In the genomic region with DNA sequence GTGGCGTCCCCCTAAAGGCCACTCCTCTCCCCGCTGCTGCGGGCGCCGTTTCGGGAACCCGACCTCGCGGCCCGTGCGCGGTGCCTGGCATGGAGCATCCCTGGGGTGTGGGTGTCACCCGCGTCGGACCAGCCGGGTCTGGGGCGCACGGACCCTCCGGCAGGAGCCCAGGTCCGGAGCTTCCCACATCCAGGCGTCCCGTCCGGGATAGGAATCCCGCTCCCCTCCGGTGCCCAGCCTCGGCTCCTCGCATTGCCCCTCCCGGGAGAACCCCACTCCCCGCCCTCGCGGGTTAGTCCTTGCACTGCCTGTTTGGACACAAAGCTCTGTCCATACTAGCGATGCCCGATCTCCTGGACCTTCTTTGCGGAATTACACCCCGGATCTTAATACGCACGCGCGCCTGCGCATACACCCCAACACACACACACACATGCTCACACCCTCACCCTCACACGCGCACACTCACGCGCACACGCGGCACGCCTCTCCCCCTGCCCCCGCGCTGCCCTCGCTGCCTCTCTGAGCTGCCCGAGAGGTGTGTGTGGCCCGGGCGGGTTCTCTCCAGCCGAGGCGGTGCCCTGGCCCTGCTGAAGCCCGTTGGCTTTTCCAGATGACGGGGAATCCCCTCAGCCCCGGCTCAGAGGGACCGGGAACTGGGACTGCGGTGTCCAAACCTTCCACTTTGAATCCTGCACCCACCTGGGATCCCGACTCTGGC, we compare ENCODE assay signal across 1 cellular context.
TF ChIP-seq lines count a peak whose summit lies in the region.

No MANE protein-coding gene starts in this region.

TF ChIP-seq in HepG2, 621 proteins besides CTCF, POLR2A, EP300 and RAD21 (continued from another document and continues in another):
- TF ChIP-seq, protein P1, sequence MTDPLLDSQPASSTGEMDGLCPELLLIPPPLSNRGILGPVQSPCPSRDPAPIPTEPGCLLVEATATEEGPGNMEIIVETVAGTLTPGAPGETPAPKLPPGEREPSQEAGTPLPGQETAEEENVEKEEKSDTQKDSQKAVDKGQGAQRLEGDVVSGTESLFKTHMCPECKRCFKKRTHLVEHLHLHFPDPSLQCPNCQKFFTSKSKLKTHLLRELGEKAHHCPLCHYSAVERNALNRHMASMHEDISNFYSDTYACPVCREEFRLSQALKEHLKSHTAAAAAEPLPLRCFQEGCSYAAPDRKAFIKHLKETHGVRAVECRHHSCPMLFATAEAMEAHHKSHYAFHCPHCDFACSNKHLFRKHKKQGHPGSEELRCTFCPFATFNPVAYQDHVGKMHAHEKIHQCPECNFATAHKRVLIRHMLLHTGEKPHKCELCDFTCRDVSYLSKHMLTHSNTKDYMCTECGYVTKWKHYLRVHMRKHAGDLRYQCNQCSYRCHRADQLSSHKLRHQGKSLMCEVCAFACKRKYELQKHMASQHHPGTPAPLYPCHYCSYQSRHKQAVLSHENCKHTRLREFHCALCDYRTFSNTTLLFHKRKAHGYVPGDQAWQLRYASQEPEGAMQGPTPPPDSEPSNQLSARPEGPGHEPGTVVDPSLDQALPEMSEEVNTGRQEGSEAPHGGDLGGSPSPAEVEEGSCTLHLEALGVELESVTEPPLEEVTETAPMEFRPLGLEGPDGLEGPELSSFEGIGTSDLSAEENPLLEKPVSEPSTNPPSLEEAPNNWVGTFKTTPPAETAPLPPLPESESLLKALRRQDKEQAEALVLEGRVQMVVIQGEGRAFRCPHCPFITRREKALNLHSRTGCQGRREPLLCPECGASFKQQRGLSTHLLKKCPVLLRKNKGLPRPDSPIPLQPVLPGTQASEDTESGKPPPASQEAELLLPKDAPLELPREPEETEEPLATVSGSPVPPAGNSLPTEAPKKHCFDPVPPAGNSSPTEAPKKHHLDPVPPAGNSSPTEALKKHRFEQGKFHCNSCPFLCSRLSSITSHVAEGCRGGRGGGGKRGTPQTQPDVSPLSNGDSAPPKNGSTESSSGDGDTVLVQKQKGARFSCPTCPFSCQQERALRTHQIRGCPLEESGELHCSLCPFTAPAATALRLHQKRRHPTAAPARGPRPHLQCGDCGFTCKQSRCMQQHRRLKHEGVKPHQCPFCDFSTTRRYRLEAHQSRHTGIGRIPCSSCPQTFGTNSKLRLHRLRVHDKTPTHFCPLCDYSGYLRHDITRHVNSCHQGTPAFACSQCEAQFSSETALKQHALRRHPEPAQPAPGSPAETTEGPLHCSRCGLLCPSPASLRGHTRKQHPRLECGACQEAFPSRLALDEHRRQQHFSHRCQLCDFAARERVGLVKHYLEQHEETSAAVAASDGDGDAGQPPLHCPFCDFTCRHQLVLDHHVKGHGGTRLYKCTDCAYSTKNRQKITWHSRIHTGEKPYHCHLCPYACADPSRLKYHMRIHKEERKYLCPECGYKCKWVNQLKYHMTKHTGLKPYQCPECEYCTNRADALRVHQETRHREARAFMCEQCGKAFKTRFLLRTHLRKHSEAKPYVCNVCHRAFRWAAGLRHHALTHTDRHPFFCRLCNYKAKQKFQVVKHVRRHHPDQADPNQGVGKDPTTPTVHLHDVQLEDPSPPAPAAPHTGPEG (CRISPR knock-in tag; IDR thresholded peaks at IDR 0.05): no peak
- TF ChIP-seq ZSCAN9 (CRISPR knock-in tag; IDR thresholded peaks at IDR 0.05; ENCODE audit: borderline replicate concordance) (no peak), NONO (IDR thresholded peaks at IDR 0.05) (no peak), NONO (CRISPR knock-in tag; conservative IDR thresholded peaks at IDR 0.05) (0 out of 2 replicates have a peak, but pooled peaks have one; percentile 53), GABPA (IDR thresholded peaks at IDR 0.05; ENCODE audit: low read depth, low read length) (no peak), GABPA (CRISPR knock-in tag; IDR thresholded peaks at IDR 0.05; ENCODE audit: low read depth) (no peak), ZNF17 (CRISPR knock-in tag; IDR thresholded peaks at IDR 0.05) (no peak), ZNF766 (CRISPR knock-in tag; IDR thresholded peaks at IDR 0.05; ENCODE audit: borderline replicate concordance) (no peak), SRSF1 (optimal IDR thresholded peaks at IDR 0.05; ENCODE audit: low read depth, low read length) (no peak), PCBP1 (IDR thresholded peaks at IDR 0.05; ENCODE audit: borderline replicate concordance, low read depth, low read length) (no peak), ZNF235 (CRISPR knock-in tag; IDR thresholded peaks at IDR 0.05; ENCODE audit: borderline replicate concordance) (no peak), ZNF644 (CRISPR knock-in tag; IDR thresholded peaks at IDR 0.05; ENCODE audit: low read depth) (no peak), ZFX (CRISPR knock-in tag; IDR thresholded peaks at IDR 0.05; ENCODE audit: low read depth) (peak; percentile 59), CBX2 (IDR thresholded peaks at IDR 0.05; ENCODE audit: low read depth, low read length) (no peak), CBX2 (CRISPR knock-in tag; IDR thresholded peaks at IDR 0.05; ENCODE audit: low read depth) (no peak), SMAD3 (CRISPR knock-in tag; IDR thresholded peaks at IDR 0.05) (no peak), ZNF343 (CRISPR knock-in tag; IDR thresholded peaks at IDR 0.05) (no peak), DNMT1 (CRISPR knock-in tag; IDR thresholded peaks at IDR 0.05) (no peak), ZNF761 (CRISPR knock-in tag; conservative IDR thresholded peaks at IDR 0.05) (no peak), ZNF256 (CRISPR knock-in tag; conservative IDR thresholded peaks at IDR 0.05) (no peak), ZNF383 (CRISPR knock-in tag; IDR thresholded peaks at IDR 0.05; ENCODE audit: borderline replicate concordance) (no peak), TOE1 (CRISPR knock-in tag; IDR thresholded peaks at IDR 0.05) (no peak), ZNF790 (CRISPR knock-in tag; IDR thresholded peaks at IDR 0.05; ENCODE audit: borderline replicate concordance) (no peak), HOXA3 (CRISPR knock-in tag; IDR thresholded peaks at IDR 0.05) (no peak), MIER3 (CRISPR knock-in tag; IDR thresholded peaks at IDR 0.05; ENCODE audit: borderline replicate concordance) (no peak), ARID2 (CRISPR knock-in tag; IDR thresholded peaks at IDR 0.05; ENCODE audit: borderline replicate concordance) (0 out of 2 replicates have a peak, but pooled peaks have one; percentile 23), ZSCAN20 (CRISPR knock-in tag; IDR thresholded peaks at IDR 0.05; ENCODE audit: borderline replicate concordance) (no peak), RORA (CRISPR knock-in tag; IDR thresholded peaks at IDR 0.05) (no peak), TMF1 (CRISPR knock-in tag; IDR thresholded peaks at IDR 0.05; ENCODE audit: low read depth) (no peak), HDAC6 (IDR thresholded peaks at IDR 0.05; ENCODE audit: low read depth, low read length) (no peak), TBX3 (IDR thresholded peaks at IDR 0.05; ENCODE audit: borderline replicate concordance) (no peak), HOXA9 (CRISPR knock-in tag; IDR thresholded peaks at IDR 0.05; ENCODE audit: borderline replicate concordance) (0 out of 2 replicates have a peak, but pooled peaks have one; percentile 45), KAT2B (IDR thresholded peaks at IDR 0.05; ENCODE audit: borderline replicate concordance, low read depth, low read length) (no peak)
- TF ChIP-seq, protein P2, sequence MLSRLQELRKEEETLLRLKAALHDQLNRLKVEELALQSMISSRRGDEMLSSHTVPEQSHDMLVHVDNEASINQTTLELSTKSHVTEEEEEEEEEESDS (CRISPR knock-in tag; IDR thresholded peaks at IDR 0.05; ENCODE audit: borderline replicate concordance): 0 out of 2 replicates have a peak, but pooled peaks have one; percentile 42
- TF ChIP-seq, protein P3, sequence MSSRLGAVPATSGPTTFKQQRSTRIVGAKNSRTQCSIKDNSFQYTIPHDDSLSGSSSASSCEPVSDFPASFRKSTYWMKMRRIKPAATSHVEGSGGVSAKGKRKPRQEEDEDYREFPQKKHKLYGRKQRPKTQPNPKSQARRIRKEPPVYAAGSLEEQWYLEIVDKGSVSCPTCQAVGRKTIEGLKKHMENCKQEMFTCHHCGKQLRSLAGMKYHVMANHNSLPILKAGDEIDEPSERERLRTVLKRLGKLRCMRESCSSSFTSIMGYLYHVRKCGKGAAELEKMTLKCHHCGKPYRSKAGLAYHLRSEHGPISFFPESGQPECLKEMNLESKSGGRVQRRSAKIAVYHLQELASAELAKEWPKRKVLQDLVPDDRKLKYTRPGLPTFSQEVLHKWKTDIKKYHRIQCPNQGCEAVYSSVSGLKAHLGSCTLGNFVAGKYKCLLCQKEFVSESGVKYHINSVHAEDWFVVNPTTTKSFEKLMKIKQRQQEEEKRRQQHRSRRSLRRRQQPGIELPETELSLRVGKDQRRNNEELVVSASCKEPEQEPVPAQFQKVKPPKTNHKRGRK (CRISPR knock-in tag; IDR thresholded peaks at IDR 0.05): no peak
- TF ChIP-seq, protein P4, sequence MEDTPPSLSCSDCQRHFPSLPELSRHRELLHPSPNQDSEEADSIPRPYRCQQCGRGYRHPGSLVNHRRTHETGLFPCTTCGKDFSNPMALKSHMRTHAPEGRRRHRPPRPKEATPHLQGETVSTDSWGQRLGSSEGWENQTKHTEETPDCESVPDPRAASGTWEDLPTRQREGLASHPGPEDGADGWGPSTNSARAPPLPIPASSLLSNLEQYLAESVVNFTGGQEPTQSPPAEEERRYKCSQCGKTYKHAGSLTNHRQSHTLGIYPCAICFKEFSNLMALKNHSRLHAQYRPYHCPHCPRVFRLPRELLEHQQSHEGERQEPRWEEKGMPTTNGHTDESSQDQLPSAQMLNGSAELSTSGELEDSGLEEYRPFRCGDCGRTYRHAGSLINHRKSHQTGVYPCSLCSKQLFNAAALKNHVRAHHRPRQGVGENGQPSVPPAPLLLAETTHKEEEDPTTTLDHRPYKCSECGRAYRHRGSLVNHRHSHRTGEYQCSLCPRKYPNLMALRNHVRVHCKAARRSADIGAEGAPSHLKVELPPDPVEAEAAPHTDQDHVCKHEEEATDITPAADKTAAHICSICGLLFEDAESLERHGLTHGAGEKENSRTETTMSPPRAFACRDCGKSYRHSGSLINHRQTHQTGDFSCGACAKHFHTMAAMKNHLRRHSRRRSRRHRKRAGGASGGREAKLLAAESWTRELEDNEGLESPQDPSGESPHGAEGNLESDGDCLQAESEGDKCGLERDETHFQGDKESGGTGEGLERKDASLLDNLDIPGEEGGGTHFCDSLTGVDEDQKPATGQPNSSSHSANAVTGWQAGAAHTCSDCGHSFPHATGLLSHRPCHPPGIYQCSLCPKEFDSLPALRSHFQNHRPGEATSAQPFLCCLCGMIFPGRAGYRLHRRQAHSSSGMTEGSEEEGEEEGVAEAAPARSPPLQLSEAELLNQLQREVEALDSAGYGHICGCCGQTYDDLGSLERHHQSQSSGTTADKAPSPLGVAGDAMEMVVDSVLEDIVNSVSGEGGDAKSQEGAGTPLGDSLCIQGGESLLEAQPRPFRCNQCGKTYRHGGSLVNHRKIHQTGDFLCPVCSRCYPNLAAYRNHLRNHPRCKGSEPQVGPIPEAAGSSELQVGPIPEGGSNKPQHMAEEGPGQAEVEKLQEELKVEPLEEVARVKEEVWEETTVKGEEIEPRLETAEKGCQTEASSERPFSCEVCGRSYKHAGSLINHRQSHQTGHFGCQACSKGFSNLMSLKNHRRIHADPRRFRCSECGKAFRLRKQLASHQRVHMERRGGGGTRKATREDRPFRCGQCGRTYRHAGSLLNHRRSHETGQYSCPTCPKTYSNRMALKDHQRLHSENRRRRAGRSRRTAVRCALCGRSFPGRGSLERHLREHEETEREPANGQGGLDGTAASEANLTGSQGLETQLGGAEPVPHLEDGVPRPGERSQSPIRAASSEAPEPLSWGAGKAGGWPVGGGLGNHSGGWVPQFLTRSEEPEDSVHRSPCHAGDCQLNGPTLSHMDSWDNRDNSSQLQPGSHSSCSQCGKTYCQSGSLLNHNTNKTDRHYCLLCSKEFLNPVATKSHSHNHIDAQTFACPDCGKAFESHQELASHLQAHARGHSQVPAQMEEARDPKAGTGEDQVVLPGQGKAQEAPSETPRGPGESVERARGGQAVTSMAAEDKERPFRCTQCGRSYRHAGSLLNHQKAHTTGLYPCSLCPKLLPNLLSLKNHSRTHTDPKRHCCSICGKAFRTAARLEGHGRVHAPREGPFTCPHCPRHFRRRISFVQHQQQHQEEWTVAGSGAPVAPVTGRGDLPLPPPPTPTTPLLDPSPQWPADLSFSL (CRISPR knock-in tag; IDR thresholded peaks at IDR 0.05): no peak
- TF ChIP-seq, protein P5, sequence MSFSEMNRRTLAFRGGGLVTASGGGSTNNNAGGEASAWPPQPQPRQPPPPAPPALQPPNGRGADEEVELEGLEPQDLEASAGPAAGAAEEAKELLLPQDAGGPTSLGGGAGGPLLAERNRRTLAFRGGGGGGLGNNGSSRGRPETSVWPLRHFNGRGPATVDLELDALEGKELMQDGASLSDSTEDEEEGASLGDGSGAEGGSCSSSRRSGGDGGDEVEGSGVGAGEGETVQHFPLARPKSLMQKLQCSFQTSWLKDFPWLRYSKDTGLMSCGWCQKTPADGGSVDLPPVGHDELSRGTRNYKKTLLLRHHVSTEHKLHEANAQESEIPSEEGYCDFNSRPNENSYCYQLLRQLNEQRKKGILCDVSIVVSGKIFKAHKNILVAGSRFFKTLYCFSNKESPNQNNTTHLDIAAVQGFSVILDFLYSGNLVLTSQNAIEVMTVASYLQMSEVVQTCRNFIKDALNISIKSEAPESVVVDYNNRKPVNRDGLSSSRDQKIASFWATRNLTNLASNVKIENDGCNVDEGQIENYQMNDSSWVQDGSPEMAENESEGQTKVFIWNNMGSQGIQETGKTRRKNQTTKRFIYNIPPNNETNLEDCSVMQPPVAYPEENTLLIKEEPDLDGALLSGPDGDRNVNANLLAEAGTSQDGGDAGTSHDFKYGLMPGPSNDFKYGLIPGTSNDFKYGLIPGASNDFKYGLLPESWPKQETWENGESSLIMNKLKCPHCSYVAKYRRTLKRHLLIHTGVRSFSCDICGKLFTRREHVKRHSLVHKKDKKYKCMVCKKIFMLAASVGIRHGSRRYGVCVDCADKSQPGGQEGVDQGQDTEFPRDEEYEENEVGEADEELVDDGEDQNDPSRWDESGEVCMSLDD (CRISPR knock-in tag; IDR thresholded peaks at IDR 0.05; ENCODE audit: borderline replicate concordance): no peak
- TF ChIP-seq, protein P6, sequence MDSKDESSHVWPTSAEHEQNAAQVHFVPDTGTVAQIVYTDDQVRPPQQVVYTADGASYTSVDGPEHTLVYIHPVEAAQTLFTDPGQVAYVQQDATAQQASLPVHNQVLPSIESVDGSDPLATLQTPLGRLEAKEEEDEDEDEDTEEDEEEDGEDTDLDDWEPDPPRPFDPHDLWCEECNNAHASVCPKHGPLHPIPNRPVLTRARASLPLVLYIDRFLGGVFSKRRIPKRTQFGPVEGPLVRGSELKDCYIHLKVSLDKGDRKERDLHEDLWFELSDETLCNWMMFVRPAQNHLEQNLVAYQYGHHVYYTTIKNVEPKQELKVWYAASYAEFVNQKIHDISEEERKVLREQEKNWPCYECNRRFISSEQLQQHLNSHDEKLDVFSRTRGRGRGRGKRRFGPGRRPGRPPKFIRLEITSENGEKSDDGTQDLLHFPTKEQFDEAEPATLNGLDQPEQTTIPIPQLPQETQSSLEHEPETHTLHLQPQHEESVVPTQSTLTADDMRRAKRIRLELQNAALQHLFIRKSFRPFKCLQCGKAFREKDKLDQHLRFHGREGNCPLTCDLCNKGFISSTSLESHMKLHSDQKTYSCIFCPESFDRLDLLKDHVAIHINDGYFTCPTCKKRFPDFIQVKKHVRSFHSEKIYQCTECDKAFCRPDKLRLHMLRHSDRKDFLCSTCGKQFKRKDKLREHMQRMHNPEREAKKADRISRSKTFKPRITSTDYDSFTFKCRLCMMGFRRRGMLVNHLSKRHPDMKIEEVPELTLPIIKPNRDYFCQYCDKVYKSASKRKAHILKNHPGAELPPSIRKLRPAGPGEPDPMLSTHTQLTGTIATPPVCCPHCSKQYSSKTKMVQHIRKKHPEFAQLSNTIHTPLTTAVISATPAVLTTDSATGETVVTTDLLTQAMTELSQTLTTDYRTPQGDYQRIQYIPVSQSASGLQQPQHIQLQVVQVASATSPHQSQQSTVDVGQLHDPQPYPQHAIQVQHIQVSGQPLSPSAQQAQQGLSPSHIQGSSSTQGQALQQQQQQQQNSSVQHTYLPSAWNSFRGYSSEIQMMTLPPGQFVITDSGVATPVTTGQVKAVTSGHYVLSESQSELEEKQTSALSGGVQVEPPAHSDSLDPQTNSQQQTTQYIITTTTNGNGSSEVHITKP (CRISPR knock-in tag; IDR thresholded peaks at IDR 0.05; ENCODE audit: low read depth): no peak
